ENCODE assay signal across 16 cellular contexts in genomic region chr5:158068964-158069363, GRCh38.
"Had no signal": no experiment of that assay in that cellular context is flagged by ENCODE, and none has a peak within 500 bp of the region (broad histone marks: within the 10 kb centered on the region; RNA-seq: fewer than 3 reads in every experiment).

No MANE protein-coding gene starts in this region.

- H3K4me3 ChIP-seq: hepatocyte, psoas muscle, smooth muscle cell, thyroid gland had no signal

- H3K36me3 Mint-ChIP-seq: natural killer cell, type B pancreatic cell had no signal

- H3K79me2 ChIP-seq: hepatocyte had no signal

- H3K4me1 ChIP-seq: psoas muscle, thyroid gland had no signal

- H3K4me2 ChIP-seq: hepatocyte, smooth muscle cell had no signal

- ATAC-seq: effector memory CD8-positive, alpha-beta T cell; natural killer cell; psoas muscle had no signal

- H3K27ac Mint-ChIP-seq: dendritic cell treated with granulocyte-macrophage colony-stimulating factor and Interleukin-4, amounts not matched to agents 40 ng/mL and 50 ng/mL, for 4 days; effector memory CD8-positive, alpha-beta T cell; natural killer cell; type B pancreatic cell had no signal

- H3K9me3 ChIP-seq: psoas muscle, thyroid gland had no signal

- H3K27ac ChIP-seq: hepatocyte, psoas muscle, thyroid gland had no signal

- H3K27me3 ChIP-seq: hepatocyte, thyroid gland had no signal

- H3K36me3 ChIP-seq: thyroid gland had no signal

- H3K4me3 Mint-ChIP-seq: dendritic cell treated with granulocyte-macrophage colony-stimulating factor and Interleukin-4, amounts not matched to agents 40 ng/mL and 50 ng/mL, for 4 days; effector memory CD8-positive, alpha-beta T cell; natural killer cell; type B pancreatic cell had no signal

- DNase-seq: cerebellar nuclear complex; effector memory CD8-positive, alpha-beta T cell; foreskin melanocyte; head of caudate nucleus; kidney; left cardiac atrium; natural killer cell; psoas muscle; retina; stimulated activated CD4-positive, alpha-beta T cell treated with anti-CD3 and anti-CD28 coated beads, Interleukin-2, amount 100 ng/mL, for 48 hours; stimulated activated naive CD4-positive, alpha-beta T cell treated with Interleukin-2 at 50 U/mL for 16 hours; thyroid gland had no signal

- H2AFZ ChIP-seq: hepatocyte had no signal

- H3K9me3 Mint-ChIP-seq: dendritic cell treated with granulocyte-macrophage colony-stimulating factor and Interleukin-4, amounts not matched to agents 40 ng/mL and 50 ng/mL, for 4 days; effector memory CD8-positive, alpha-beta T cell; natural killer cell had no signal

- H3K4me1 Mint-ChIP-seq: natural killer cell had no signal
